ENCODE assay signal across 8 cellular contexts in the genomic region with DNA sequence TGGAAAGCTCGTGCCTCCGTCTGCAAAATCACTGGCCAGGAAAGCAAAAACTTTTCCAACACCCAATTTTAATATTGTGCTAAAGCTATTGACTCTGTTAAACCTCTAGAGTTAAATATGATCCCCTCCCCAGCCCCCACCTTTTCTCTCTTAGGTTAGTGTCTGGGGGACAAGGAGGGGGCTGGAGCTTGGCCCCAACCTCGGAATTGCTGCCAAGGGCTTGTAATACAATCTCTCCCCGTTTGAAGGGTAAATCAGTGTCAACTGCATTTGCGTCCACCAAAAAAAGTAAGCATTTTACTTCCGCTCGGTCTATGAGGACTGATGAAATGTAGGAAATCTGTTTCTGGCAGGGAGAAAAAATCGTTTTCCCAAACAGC. TPM values are rescaled to one million over a fixed set of nuclear protein-coding genes. Genes with fewer than 3 reads are reported as not detected.
DNase-seq lines count a peak whose midpoint lies in the region; ATAC-seq, FAIRE-seq and TF ChIP-seq lines count a peak whose summit lies in the region.

A gene (plus strand): TSS at position 292 of the 380 bp plus-strand sequence. CDS start 8,259 bp downstream, outside the sequence.

- dilution Hi-C loops in endothelial cell of umbilical vein (cut with MboI; ENCODE audit: extremely low pct_ligation_motif_present, low sequenced_read_pairs), result no loop called here

- H3K9me3 ChIP-seq in SK-N-SH (no peaks in the 10 kb centered on the region), endothelial cell of umbilical vein (replicated peaks; ENCODE audit: control insufficient read depth, insufficient read depth, low read length) (no peaks in the 10 kb centered on the region)

- POLR2A ChIA-PET in SK-N-SH (lab: Yijun Ruan, JAX), result interaction anchor here (1.4 kb wide), 1 partner anchor 41 kb away, joined by 6 read pairs; a partner anchor contains a TSS
- POLR2A ChIA-PET in endothelial cell of umbilical vein (lab: Charles Lee), result no interaction called here

- H3K4me2 ChIP-seq in SK-N-SH, result peak within 1 kb of the TSS; percentile 85
- H3K4me2 ChIP-seq in endothelial cell of umbilical vein (ENCODE audit: insufficient read depth, low read length), result peak within 1 kb of the TSS; percentile 60

- H3K9me1 ChIP-seq in endothelial cell of umbilical vein (replicated peaks; ENCODE audit: control insufficient read depth, extremely low read depth, insufficient read depth, low read length), result no peaks in the 10 kb centered on the region

- no TSS peak for BruUV-seq in endothelial cell of umbilical vein (replicated peaks; lab: Mats Ljungman, UMichigan)

- H4K20me1 ChIP-seq in SK-N-SH (ENCODE audit: insufficient read depth) (no peaks in the 10 kb centered on the region), endothelial cell of umbilical vein (replicated peaks; ENCODE audit: control insufficient read depth, extremely low read depth, insufficient read depth, low read length) (no peaks in the 10 kb centered on the region)

- ATAC-seq in SK-N-SH treated with all-trans-retinoic acid at 6 μM for 48 hours (no peak), HG03460 (IDR thresholded peaks at IDR 0.05; ENCODE audit: unreplicated experiment) (peak; percentile 17), GM18870 (IDR thresholded peaks at IDR 0.05; ENCODE audit: unreplicated experiment) (no peak)

- H3K9me2 ChIP-seq in SK-N-SH, result no peaks in the 10 kb centered on the region

- H3F3A ChIP-seq in SK-N-SH (replicated peaks; ENCODE audit: insufficient read depth), result no peaks in the 10 kb centered on the region

- H3K9ac ChIP-seq in SK-N-SH, result no peak within 1 kb of the TSS
- no peak within 1 kb of the TSS for H3K9ac ChIP-seq in endothelial cell of umbilical vein (replicated peaks; ENCODE audit: extremely low read depth, insufficient read depth, low read length)

- H3K79me2 ChIP-seq in SK-N-SH (ENCODE audit: insufficient read depth) (no peaks in the 10 kb centered on the region), endothelial cell of umbilical vein (ENCODE audit: control insufficient read depth, insufficient read depth, low read length) (no peaks in the 10 kb centered on the region)

- DNase-seq in SK-N-SH (no peak), endothelial cell of umbilical vein (ENCODE audit: low read depth, low spot score) (no peak), occipital lobe (lab: John Stamatoyannopoulos, UW) (no peak), cerebellar nuclear complex (lab: John Stamatoyannopoulos, UW) (no peak), T1000 (lab: John Stamatoyannopoulos, UW) (no peak)

- no peak for TF ChIP-seq RAD21 in SK-N-SH (IDR thresholded peaks at IDR 0.05; ENCODE audit: low read length)

- H3K4me3 ChIP-seq in SK-N-SH (ENCODE audit: low read depth in 2 of 2, low read length in 1 of 2) (peak within 1 kb of the TSS; percentile 52 to 53; a peak in 3 of 4 replicates), endothelial cell of umbilical vein (replicated peaks in 1 of 3; ENCODE audit: insufficient read depth in 1 of 3, low read depth in 1 of 3, low read length in 3 of 3) (peak within 1 kb of the TSS in 1 of 3 experiments; percentile 14)

- H3K27me3 ChIP-seq in SK-N-SH (ENCODE audit: insufficient read depth) (peaks cover 17% of the 10 kb centered on the region; the same call in 1 of the 2 replicates), endothelial cell of umbilical vein (ENCODE audit: control insufficient read depth in 2 of 2, insufficient read depth in 2 of 2, low read length in 2 of 2) (peaks cover 33 to 70% of the 10 kb centered on the region in 2 experiments)

- CTCF ChIA-PET in SK-N-SH (lab: Yijun Ruan, JAX) (interaction anchor here (1.0 to 2.4 kb wide), 4 partner anchors 22 to 126 kb away, joined by 3 to 11 read pairs (median 4); a partner anchor contains a TSS), endothelial cell of umbilical vein (lab: Charles Lee) (interaction anchor here (1.1 to 1.9 kb wide), 2 partner anchors 122 to 163 kb away, joined by 3 to 8 read pairs; a partner anchor contains a TSS)

- H3K36me3 ChIP-seq in SK-N-SH (replicated peaks in 1 of 2; ENCODE audit: control insufficient read depth in 1 of 2, insufficient read depth in 2 of 2, low read length in 1 of 2) (no peaks in the 10 kb centered on the region), endothelial cell of umbilical vein (ENCODE audit: control insufficient read depth in 2 of 2, extremely low read depth in 1 of 2, insufficient read depth in 2 of 2, low read length in 2 of 2) (no peaks in the 10 kb centered on the region)

- peak within 1 kb of the TSS in 1 of 2 experiments; percentile 28; a peak in 1 of 4 replicates for H3K27ac ChIP-seq in SK-N-SH (ENCODE audit: low read depth in 2 of 2, low read length in 1 of 2)
- H3K27ac ChIP-seq in endothelial cell of umbilical vein (ENCODE audit: insufficient read depth, low read depth, low read length), result no peak within 1 kb of the TSS

- H3K4me1 ChIP-seq in SK-N-SH (ENCODE audit: control insufficient read depth in 1 of 2, insufficient read depth in 2 of 2, low read depth in 1 of 2, low read length in 1 of 2) (peaks cover 0 to 8% of the 10 kb centered on the region in 2 experiments; a peak in 1 of 4 replicates), endothelial cell of umbilical vein (ENCODE audit: control insufficient read depth, extremely low read depth, insufficient read depth, low read length) (peaks cover 2% of the 10 kb centered on the region)

- no peak for TF ChIP-seq EP300 in SK-N-SH (IDR thresholded peaks at IDR 0.05; ENCODE audit: borderline replicate concordance in 1 of 2, low read depth in 1 of 2, low read length in 1 of 2)

- TF ChIP-seq POLR2A in endothelial cell of umbilical vein (IDR thresholded peaks at IDR 0.05; ENCODE audit: low read depth, low read length), result no peak

- intact Hi-C loops in endothelial cell of umbilical vein (cut with micrococcal nuclease), result no loop called here

- FAIRE-seq in endothelial cell of umbilical vein (lab: Jason Lieb, UNC), result no peak

- TF ChIP-seq CTCF in SK-N-SH (IDR thresholded peaks at IDR 0.05) (no peak), endothelial cell of umbilical vein (IDR thresholded peaks at IDR 0.05; ENCODE audit: extremely low read depth in 1 of 2, insufficient read depth in 1 of 2, low read depth in 1 of 2, low read length in 2 of 2) (no peak)

- WGBS in SK-N-SH (ENCODE audit: low lambda C conversion rate), result 21% methylated on average over 8 of the region's 8 CpGs

- H2AFZ ChIP-seq in SK-N-SH (ENCODE audit: low read depth), result 0 out of 2 replicates have a peak within 1 kb of the TSS, but pooled peaks have one; percentile 53
- peak within 1 kb of the TSS; percentile 70 for H2AFZ ChIP-seq in endothelial cell of umbilical vein (ENCODE audit: low read depth, low read length)

TF ChIP-seq in SK-N-SH, 30 proteins besides CTCF, POLR2A, EP300 and RAD21 (continues in another document):
- TF ChIP-seq SIN3A (IDR thresholded peaks at IDR 0.05; ENCODE audit: borderline replicate concordance, low read depth, low read length), result no peak
- TF ChIP-seq, protein P1, sequence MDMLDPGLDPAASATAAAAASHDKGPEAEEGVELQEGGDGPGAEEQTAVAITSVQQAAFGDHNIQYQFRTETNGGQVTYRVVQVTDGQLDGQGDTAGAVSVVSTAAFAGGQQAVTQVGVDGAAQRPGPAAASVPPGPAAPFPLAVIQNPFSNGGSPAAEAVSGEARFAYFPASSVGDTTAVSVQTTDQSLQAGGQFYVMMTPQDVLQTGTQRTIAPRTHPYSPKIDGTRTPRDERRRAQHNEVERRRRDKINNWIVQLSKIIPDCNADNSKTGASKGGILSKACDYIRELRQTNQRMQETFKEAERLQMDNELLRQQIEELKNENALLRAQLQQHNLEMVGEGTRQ (IDR thresholded peaks at IDR 0.05; ENCODE audit: borderline replicate concordance, low read depth, low read length), result no peak

TF ChIP-seq in SK-N-SH treated with all-trans-retinoic acid at 6 μM for 48 hours, 23 proteins besides CTCF, POLR2A, EP300 and RAD21 (continues in another document):
- TF ChIP-seq ZFP3 (CRISPR knock-in tag; IDR thresholded peaks at IDR 0.05) (no peak), ZC3H10 (CRISPR knock-in tag; IDR thresholded peaks at IDR 0.05) (no peak), SNAI2 (CRISPR knock-in tag; IDR thresholded peaks at IDR 0.05) (no peak), CSDC2 (CRISPR knock-in tag; IDR thresholded peaks at IDR 0.05) (no peak), BACH2 (CRISPR knock-in tag; IDR thresholded peaks at IDR 0.05; ENCODE audit: borderline replicate concordance) (no peak)

TF ChIP-seq in endothelial cell of umbilical vein, 7 proteins besides CTCF, POLR2A, EP300 and RAD21:
- TF ChIP-seq MYC (IDR thresholded peaks at IDR 0.05; ENCODE audit: low read depth, low read length), result no peak
- no peak for TF ChIP-seq POLR2AphosphoS5 (IDR thresholded peaks at IDR 0.05; ENCODE audit: insufficient read depth, low read depth, low read length)
- TF ChIP-seq EZH2 (IDR thresholded peaks at IDR 0.05; ENCODE audit: borderline replicate concordance, low read depth, low read length, severe bottlenecking), result no peak
- TF ChIP-seq FOS (IDR thresholded peaks at IDR 0.05; ENCODE audit: borderline replicate concordance, insufficient read depth, low read length), result no peak
- TF ChIP-seq, protein P2, sequence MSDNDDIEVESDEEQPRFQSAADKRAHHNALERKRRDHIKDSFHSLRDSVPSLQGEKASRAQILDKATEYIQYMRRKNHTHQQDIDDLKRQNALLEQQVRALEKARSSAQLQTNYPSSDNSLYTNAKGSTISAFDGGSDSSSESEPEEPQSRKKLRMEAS (IDR thresholded peaks at IDR 0.05; ENCODE audit: insufficient read depth, insufficient read length), result no peak
- TF ChIP-seq GATA2 (IDR thresholded peaks at IDR 0.05; ENCODE audit: insufficient read depth, insufficient read length, low read depth, low read length), result no peak
- no peak for TF ChIP-seq JUN (IDR thresholded peaks at IDR 0.05; ENCODE audit: borderline replicate concordance, insufficient read depth, insufficient read length, low read depth)

RNA-seq across cellular contexts. Expression of the gene that starts here (rescaled TPM):
- polyA plus RNA-seq in SK-N-SH (2012; rRNA removed) (0.68 and 0.72 TPM in 2 replicates), endothelial cell of umbilical vein (0.54 and 0.94 TPM in 2 replicates)
- polyA plus RNA-seq in SK-N-SH (2012; cell fraction: cytosol; rRNA removed), result 0.68 and 0.76 TPM in 2 replicates
- polyA plus RNA-seq in SK-N-SH (2012; cell fraction: nucleus; rRNA removed), result 0.58 and 0.81 TPM in 2 replicates
- total RNA-seq in endothelial cell of umbilical vein (0.37 and 0.88 TPM in 2 replicates), occipital lobe (13.4 TPM)
- 0.61 and 0.80 TPM in 2 replicates for polyA plus RNA-seq in endothelial cell of umbilical vein (2011; cell fraction: cytosol; rRNA removed)
- 0.51 and 0.66 TPM in 2 replicates for polyA plus RNA-seq in endothelial cell of umbilical vein (2011; cell fraction: nucleus; rRNA removed)
- 0.65 and 1.5 TPM in 2 replicates for polyA plus RNA-seq in endothelial cell of umbilical vein (2012)
- 0.91 and 1.8 TPM in 2 replicates for polyA minus RNA-seq in endothelial cell of umbilical vein
- polyA minus RNA-seq in endothelial cell of umbilical vein (2011; cell fraction: cytosol; rRNA and poly(A)+ RNA removed), result not detected
- polyA minus RNA-seq in endothelial cell of umbilical vein (2011; cell fraction: nucleus; rRNA and poly(A)+ RNA removed), result 0.77 and 1.1 TPM in 2 replicates
